ENCODE assay signal across 28 cellular contexts in the genomic region with DNA sequence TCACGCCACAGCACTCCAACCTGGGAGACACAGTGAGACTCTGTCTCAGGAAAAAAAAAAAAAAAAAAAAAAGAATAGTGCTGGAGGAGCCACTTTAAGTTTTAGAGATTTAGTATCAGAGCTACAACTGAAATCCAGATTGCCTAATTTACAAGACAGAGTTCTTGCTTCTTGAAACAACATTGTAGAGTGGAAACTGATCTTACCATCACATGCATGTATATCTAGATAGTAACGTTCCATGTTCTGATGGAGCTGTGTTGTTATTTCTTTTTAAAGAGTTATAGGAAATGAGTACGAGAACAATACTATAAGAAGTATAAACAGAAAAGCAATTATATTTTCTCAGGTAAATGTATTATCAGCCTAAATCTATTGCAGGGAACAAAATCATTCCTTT.
"Had no signal": no experiment of that assay in that cellular context is flagged by ENCODE, and none has a peak within 500 bp of the region (broad histone marks: within the 10 kb centered on the region; RNA-seq: fewer than 3 reads in every experiment).

No MANE protein-coding gene starts in this region.

- H3K27ac ChIP-seq: neural progenitor cell, ovary, parathyroid adenoma, psoas muscle, right lobe of liver, sigmoid colon, stomach, thoracic aorta, thyroid gland, tibial nerve, upper lobe of left lung, uterus had no signal

- H3K27me3 Mint-ChIP-seq: naive thymus-derived CD8-positive, alpha-beta T cell; natural killer cell treated with Interleukin-12 subunit alpha and Interleukin-12 subunit beta and Interleukin-15 and Interleukin-18, amount 100 ng/mL, for 72 hours; progenitor cell of endocrine pancreas; stimulated activated naive B cell treated with anti-CD40 and anti-IgM and Interleukin-4, amounts not matched to agents 10 μg/mL and 1 μg/mL and 100 μg/mL, for 72 hours; stimulated activated naive CD8-positive, alpha-beta T cell treated with anti-CD3 and anti-CD28 coated beads, Interleukin-15, Interleukin-2, amounts not matched to agents 100 ng/mL and 50 ng/mL, for 24 hours had no signal

- H3K9me3 Mint-ChIP-seq: naive thymus-derived CD8-positive, alpha-beta T cell; natural killer cell treated with Interleukin-12 subunit alpha and Interleukin-12 subunit beta and Interleukin-15 and Interleukin-18, amount 100 ng/mL, for 72 hours; neural progenitor cell; stimulated activated effector memory CD8-positive, alpha-beta T cell treated with anti-CD3 and anti-CD28 coated beads, Interleukin-12 subunit alpha, Interleukin-12 subunit beta, amount 100 ng/mL, for 72 hours; stimulated activated naive B cell treated with anti-CD40 and anti-IgM and Interleukin-4, amounts not matched to agents 10 μg/mL and 1 μg/mL and 100 μg/mL, for 72 hours; stimulated activated naive CD8-positive, alpha-beta T cell treated with anti-CD3 and anti-CD28 coated beads, Interleukin-15, Interleukin-2, amounts not matched to agents 100 ng/mL and 50 ng/mL, for 24 hours had no signal

- H3K36me3 Mint-ChIP-seq: natural killer cell treated with Interleukin-12 subunit alpha and Interleukin-12 subunit beta and Interleukin-15 and Interleukin-18, amount 100 ng/mL, for 72 hours; stimulated activated effector memory CD8-positive, alpha-beta T cell treated with anti-CD3 and anti-CD28 coated beads, Interleukin-12 subunit alpha, Interleukin-12 subunit beta, amount 100 ng/mL, for 72 hours had no signal

- H3K27me3 ChIP-seq: neural progenitor cell, ovary, right lobe of liver, sigmoid colon, stomach, thyroid gland, tibial nerve, upper lobe of left lung, uterus had no signal

- H3K4me3 ChIP-seq: neural progenitor cell, ovary, psoas muscle, right lobe of liver, sigmoid colon, stomach, thoracic aorta, thyroid gland, tibial nerve, upper lobe of left lung, uterus had no signal

- DNase-seq: naive thymus-derived CD8-positive, alpha-beta T cell; occipital lobe; ovary; posterior cingulate gyrus; psoas muscle; right cardiac atrium; right lobe of liver; sigmoid colon; small intestine; stimulated activated CD4-positive, alpha-beta T cell treated with anti-CD3 and anti-CD28 coated beads, Interleukin-15, amount 100 ng/mL, for 24 hours; stimulated activated CD4-positive, alpha-beta T cell treated with anti-CD3 and anti-CD28 coated beads, Interleukin-2, amount 100 ng/mL, for 24 hours; stimulated activated CD4-positive, alpha-beta T cell treated with anti-CD3 and anti-CD28 coated beads, Interleukin-2, amount 100 ng/mL, for 48 hours; stimulated activated CD4-positive, alpha-beta T cell treated with anti-CD3 and anti-CD28 coated beads, Interleukin-4, amount 100 ng/mL, for 24 hours; stimulated activated naive B cell treated with anti-CD40 and anti-IgM and Interleukin-4, amounts not matched to agents 10 μg/mL and 1 μg/mL and 100 μg/mL, for 72 hours; stimulated activated naive CD4-positive, alpha-beta T cell treated with Interleukin-2 at 50 U/mL for 16 hours; stomach; thyroid gland; trophoblast cell; upper lobe of left lung; uterus had no signal

- H3K4me3 Mint-ChIP-seq: naive thymus-derived CD8-positive, alpha-beta T cell; natural killer cell treated with Interleukin-12 subunit alpha and Interleukin-12 subunit beta and Interleukin-15 and Interleukin-18, amount 100 ng/mL, for 72 hours; neural progenitor cell; stimulated activated effector memory CD8-positive, alpha-beta T cell treated with anti-CD3 and anti-CD28 coated beads, Interleukin-12 subunit alpha, Interleukin-12 subunit beta, amount 100 ng/mL, for 72 hours; stimulated activated naive B cell treated with anti-CD40 and anti-IgM and Interleukin-4, amounts not matched to agents 10 μg/mL and 1 μg/mL and 100 μg/mL, for 72 hours; stimulated activated naive CD8-positive, alpha-beta T cell treated with anti-CD3 and anti-CD28 coated beads, Interleukin-15, Interleukin-2, amounts not matched to agents 100 ng/mL and 50 ng/mL, for 24 hours had no signal

- H3K9ac ChIP-seq: neural progenitor cell, parathyroid adenoma had no signal

- H3K4me1 Mint-ChIP-seq: neural progenitor cell had no signal

- H2AFZ ChIP-seq: neural progenitor cell, parathyroid adenoma had no signal

- H3K4me1 ChIP-seq: neural progenitor cell, parathyroid adenoma, right lobe of liver, tibial nerve, uterus had no signal

- ATAC-seq: naive thymus-derived CD8-positive, alpha-beta T cell; natural killer cell treated with Interleukin-12 subunit alpha and Interleukin-12 subunit beta and Interleukin-15 and Interleukin-18, amount 100 ng/mL, for 72 hours; right cardiac atrium; right lobe of liver; stimulated activated effector memory CD8-positive, alpha-beta T cell treated with anti-CD3 and anti-CD28 coated beads, Interleukin-12 subunit alpha, Interleukin-12 subunit beta, amount 100 ng/mL, for 72 hours; stimulated activated naive B cell treated with anti-CD40 and anti-IgM and Interleukin-4, amounts not matched to agents 10 μg/mL and 1 μg/mL and 100 μg/mL, for 72 hours had no signal

- H3K36me3 ChIP-seq: neural progenitor cell, ovary, right lobe of liver, sigmoid colon, thoracic aorta, thyroid gland, tibial nerve, upper lobe of left lung, uterus had no signal

- H3K9me3 ChIP-seq: ovary, psoas muscle, right lobe of liver, sigmoid colon, stomach, thoracic aorta, thyroid gland, tibial nerve, upper lobe of left lung, uterus had no signal

- H3K4me2 ChIP-seq: neural progenitor cell had no signal

- H3K27ac Mint-ChIP-seq: natural killer cell treated with Interleukin-12 subunit alpha and Interleukin-12 subunit beta and Interleukin-15 and Interleukin-18, amount 100 ng/mL, for 72 hours; neural progenitor cell; progenitor cell of endocrine pancreas; stimulated activated effector memory CD8-positive, alpha-beta T cell treated with anti-CD3 and anti-CD28 coated beads, Interleukin-12 subunit alpha, Interleukin-12 subunit beta, amount 100 ng/mL, for 72 hours; stimulated activated naive B cell treated with anti-CD40 and anti-IgM and Interleukin-4, amounts not matched to agents 10 μg/mL and 1 μg/mL and 100 μg/mL, for 72 hours; stimulated activated naive CD8-positive, alpha-beta T cell treated with anti-CD3 and anti-CD28 coated beads, Interleukin-15, Interleukin-2, amounts not matched to agents 100 ng/mL and 50 ng/mL, for 24 hours had no signal
